ENCODE assay signal across 18 cellular contexts in genomic region chr1:17213433-17214148, GRCh38. TPM values are rescaled to one million over a fixed set of nuclear protein-coding genes. Genes with fewer than 3 reads are reported as not detected.
DNase-seq lines count a peak whose midpoint lies in the region; ATAC-seq, FAIRE-seq and TF ChIP-seq lines count a peak whose summit lies in the region.
"Had no signal": no experiment of that assay in that cellular context is flagged by ENCODE, and none has a peak within 500 bp of the region (broad histone marks: within the 10 kb centered on the region; RNA-seq: fewer than 3 reads in every experiment).

No MANE protein-coding gene starts in this region.

- no peaks in the 10 kb centered on the region for H3K27me3 Mint-ChIP-seq in mesothelial cell of epicardium (ENCODE audit: low read depth)

- H3K27ac Mint-ChIP-seq in mesothelial cell of epicardium, result peak overlapping the region; percentile 93
- H3K27ac Mint-ChIP-seq: memory B cell, T-cell had no signal

- H3K4me1 ChIP-seq in cardiac muscle cell (ENCODE audit: low read depth) (peaks cover 21% of the 10 kb centered on the region), heart right ventricle (peaks cover 0 to 14% (median 0%) of the 10 kb centered on the region in 9 donors), K562 (replicated peaks in 1 of 2; ENCODE audit: control insufficient read depth in 2 of 2, insufficient read depth in 2 of 2, low read length in 2 of 2) (peaks cover 0 to 7% of the 10 kb centered on the region in 2 experiments; a peak in 2 of 5 replicates)
- H3K4me1 ChIP-seq: colonic mucosa, uterus had no signal

- H3K36me3 Mint-ChIP-seq in mesothelial cell of epicardium, result no peaks in the 10 kb centered on the region
- H3K36me3 Mint-ChIP-seq: memory B cell, T-cell had no signal

- no peaks in the 10 kb centered on the region for H3K36me3 ChIP-seq in cardiac muscle cell
- H3K36me3 ChIP-seq in heart right ventricle, result no peaks in the 10 kb centered on the region
- no peaks in the 10 kb centered on the region for H3K36me3 ChIP-seq in K562 (ENCODE audit: control insufficient read depth, insufficient read depth, low read length)
- H3K36me3 ChIP-seq: colonic mucosa, uterus had no signal

- intact Hi-C loops in heart right ventricle (cut with DNase I), result no loop called here
- intact Hi-C loops in K562 (cut with micrococcal nuclease), result no loop called here

- no peak overlapping the region for H3K4me2 ChIP-seq in K562 (ENCODE audit: insufficient read depth, low read length)

- H3K9me3 ChIP-seq in cardiac muscle cell (ENCODE audit: low read depth) (no peaks in the 10 kb centered on the region), heart right ventricle (no peaks in the 10 kb centered on the region), K562 (replicated peaks; ENCODE audit: control insufficient read depth, insufficient read depth, low read depth, low read length) (no peaks in the 10 kb centered on the region)
- H3K9me3 ChIP-seq: colonic mucosa, uterus had no signal

- no peaks in the 10 kb centered on the region for H3K9me3 Mint-ChIP-seq in mesothelial cell of epicardium
- H3K9me3 Mint-ChIP-seq: CD4-positive, alpha-beta T cell; memory B cell; neural crest cell; T-cell had no signal

- POLR2A ChIA-PET in K562 (lab: Yijun Ruan, JAX), result interaction anchor here (0.6 kb wide), 1 partner anchor 9 kb away, joined by 3 read pairs; no protein-coding TSS in a partner anchor

- TF ChIP-seq EP300 in K562 (IDR thresholded peaks at IDR 0.05; ENCODE audit: low read length), result no peak

- H3K4me3 ChIP-seq in cardiac muscle cell (no peak overlapping the region), heart right ventricle (no peak overlapping the region), K562 (no peak overlapping the region)
- H3K4me3 ChIP-seq: colonic mucosa, uterus had no signal

- peak overlapping the region; percentile 35 for H3K4me3 Mint-ChIP-seq in mesothelial cell of epicardium
- H3K4me3 Mint-ChIP-seq: neural crest cell had no signal

- peaks cover 13% of the 10 kb centered on the region for H4K20me1 ChIP-seq in K562 (replicated peaks; ENCODE audit: control insufficient read depth, insufficient read depth, low read length)

- DNase-seq in cardiac muscle cell (ENCODE audit: low read depth in 1 of 2, low spot score in 1 of 2) (no peak), heart right ventricle (no peak), K562 (ENCODE audit: extremely low read depth in 1 of 4, low spot score in 3 of 4) (no peak), mesothelial cell of epicardium (ENCODE audit: low spot score in 2 of 2, unreplicated experiment in 2 of 2) (no peak), anterior cingulate cortex (lab: John Stamatoyannopoulos, UW) (no peak), RPMI8226 (no peak), NCI-H345 treated with DMSO at 0.1 percent for 48 hours (lab: John Stamatoyannopoulos, UW; ENCODE audit: unreplicated experiment) (no peak)
- DNase-seq: colonic mucosa, hippocampal formation, small intestine, uterus had no signal

- TF ChIP-seq CTCF in cardiac muscle cell (IDR thresholded peaks at IDR 0.05; ENCODE audit: low read depth, low read length), result no peak
- no peak for TF ChIP-seq CTCF in heart right ventricle (IDR thresholded peaks at IDR 0.05)
- TF ChIP-seq CTCF in K562 (IDR thresholded peaks at IDR 0.05 in 2 of 3, conservative IDR thresholded peaks at IDR 0.05 in 1 of 3; ENCODE audit: insufficient read depth in 2 of 3, low read depth in 1 of 3, low read length in 3 of 3), result no peak
- TF ChIP-seq CTCF in mesothelial cell of epicardium (IDR thresholded peaks at IDR 0.05; ENCODE audit: unreplicated experiment), result no peak

- no peaks in the 10 kb centered on the region for H3K9me1 ChIP-seq in K562 (ENCODE audit: control insufficient read depth, insufficient read depth, low read length)

- no peak for TF ChIP-seq POLR2A in K562 (conservative IDR thresholded peaks at IDR 0.05)

- H2AFZ ChIP-seq in K562 (ENCODE audit: low read depth, low read length), result no peak overlapping the region

- H3K9ac ChIP-seq in K562 (ENCODE audit: insufficient read depth in 1 of 2, low read depth in 2 of 2, low read length in 2 of 2), result no peak overlapping the region

- no TSS peak for BruUV-seq in K562 (replicated peaks; lab: Mats Ljungman, UMichigan)

- peak overlapping the region; percentile 79 for H3K27ac ChIP-seq in cardiac muscle cell
- no peak overlapping the region for H3K27ac ChIP-seq in heart right ventricle
- H3K27ac ChIP-seq in K562 (ENCODE audit: extremely low read depth, low read depth, low read length), result no peak overlapping the region
- H3K27ac ChIP-seq: colonic mucosa, uterus had no signal

- no peak for ATAC-seq in heart right ventricle
- no peak for ATAC-seq in K562
- ATAC-seq in HG03469 (IDR thresholded peaks at IDR 0.05; ENCODE audit: unreplicated experiment), result no peak

- 61 to 62% methylated on average over 16 of the region's 16 CpGs for WGBS in heart right ventricle, 2 donors
- 1% methylated on average over 16 of the region's 16 CpGs for WGBS in K562 (ENCODE audit: insufficient coverage, low coverage, missing lambda C conversion rate)

- no peak for FAIRE-seq in K562 (lab: Jason Lieb, UNC)
- FAIRE-seq: small intestine had no signal

- TF ChIP-seq RAD21 in K562 (CRISPR knock-in tag; conservative IDR thresholded peaks at IDR 0.05 in 1 of 2, IDR thresholded peaks at IDR 0.05 in 1 of 2), result no peak

- H3K27me3 ChIP-seq in cardiac muscle cell, result no peaks in the 10 kb centered on the region
- peaks cover 0 to 82% (median 58%) of the 10 kb centered on the region in 7 donors for H3K27me3 ChIP-seq in heart right ventricle
- H3K27me3 ChIP-seq in K562 (ENCODE audit: control insufficient read depth in 2 of 2, insufficient read depth in 2 of 2, low read length in 2 of 2), result peaks cover 28 to 70% of the 10 kb centered on the region in 2 experiments
- H3K27me3 ChIP-seq: colonic mucosa, uterus had no signal

- in situ Hi-C loops in K562 (cut with MboI), result no loop called here

- CTCF ChIA-PET in K562 (lab: Yijun Ruan, JAX; ENCODE audit: low intra/inter-chr PET ratio), result no interaction called here

- peaks cover 55% of the 10 kb centered on the region for H3K4me1 Mint-ChIP-seq in mesothelial cell of epicardium

- no peaks in the 10 kb centered on the region for H3K79me2 ChIP-seq in K562 (ENCODE audit: control insufficient read depth, insufficient read depth, low read length)

TF ChIP-seq in K562, 482 proteins besides CTCF, POLR2A, EP300 and RAD21:
- peak; percentile 68 for TF ChIP-seq RFX1 (IDR thresholded peaks at IDR 0.05)
- TF ChIP-seq BHLHE40 (IDR thresholded peaks at IDR 0.05; ENCODE audit: low read length), result peak; percentile 50
- no peak for TF ChIP-seq SMARCA5 (IDR thresholded peaks at IDR 0.05)

RNA-seq across cellular contexts. Expression of gene PADI1, which starts 8.7 kb away (rescaled TPM):
- total RNA-seq in cardiac muscle cell (1.3 and 1.7 TPM in 2 replicates), heart right ventricle (not detected), K562 (2014; rRNA removed) (not detected in 2 replicates), K562 (2014; rRNA removed; fragmentation: Illumina TruSeq; extraction: Trizol) (not detected in 2 replicates), K562 (2015; rRNA removed; fragmentation: Illumina TruSeq; extraction: Trizol) (not detected in 2 replicates), K562 (2021) (not detected in 2 replicates), mesothelial cell of epicardium (0.09 TPM in 1 of 3 replicates, not detected in the others)
- polyA plus RNA-seq in cardiac muscle cell (4.9 and 6.7 TPM in 2 replicates), heart right ventricle (under 1 TPM in 1 of 2 donors, not detected in 1; 0.01 TPM), K562 (2011; rRNA removed) (not detected in 2 replicates), K562 (2014; fragmentation: Illumina TruSeq; extraction: Trizol) (not detected in 2 replicates), K562 (2014; fragmentation: Nextera tagmentation; extraction: Ambion mirVana) (not detected), K562 (2014; rRNA removed) (not detected in 2 replicates)
- not detected in 2 replicates for total RNA-seq in K562 (2011; cell fraction: chromatin; rRNA removed; ENCODE audit: low replicate concordance)
- total RNA-seq in K562 (2011; cell fraction: nucleolus; rRNA removed), result not detected in 2 replicates
- total RNA-seq in K562 (2011; cell fraction: nucleoplasm; rRNA removed), result not detected in 2 replicates
- not detected in 2 replicates for polyA plus RNA-seq in K562 (2011; cell fraction: cytosol; rRNA removed)
- not detected in 2 replicates for polyA plus RNA-seq in K562 (2011; cell fraction: nucleus; rRNA removed)
- polyA plus RNA-seq in K562 (2012), result 0.03 TPM in 1 of 2 replicates, not detected in the other
- not detected in 2 replicates for polyA minus RNA-seq in K562 (2011; rRNA and poly(A)+ RNA removed)
- not detected in 2 replicates for polyA minus RNA-seq in K562 (2011; cell fraction: cytosol; rRNA and poly(A)+ RNA removed)
- not detected in 2 replicates for polyA minus RNA-seq in K562 (2011; cell fraction: nucleus; rRNA and poly(A)+ RNA removed)
- total RNA-seq: CD4-positive, alpha-beta T cell; NCI-H460; neural crest cell; pulmonary artery endothelial cell; T-cell had no signal

RNA-seq across cellular contexts. Expression of gene PADI3, which starts 35.3 kb away (rescaled TPM):
- total RNA-seq in cardiac muscle cell (0.04 and 0.24 TPM in 2 replicates), heart right ventricle (not detected), K562 (2014; rRNA removed) (not detected in 2 replicates), K562 (2014; rRNA removed; fragmentation: Illumina TruSeq; extraction: Trizol) (not detected in 2 replicates), K562 (2015; rRNA removed; fragmentation: Illumina TruSeq; extraction: Trizol) (not detected in 2 replicates), K562 (2021) (not detected in 2 replicates), mesothelial cell of epicardium (0.07 TPM in 1 of 3 replicates, not detected in the others)
- polyA plus RNA-seq in cardiac muscle cell (1.3 TPM in 1 of 2 replicates, not detected in the other), heart right ventricle (not detected), K562 (2011; rRNA removed) (not detected in 2 replicates), K562 (2014; fragmentation: Illumina TruSeq; extraction: Trizol) (not detected in 2 replicates), K562 (2014; fragmentation: Nextera tagmentation; extraction: Ambion mirVana) (not detected), K562 (2014; rRNA removed) (not detected in 2 replicates)
- not detected in 2 replicates for total RNA-seq in K562 (2011; cell fraction: chromatin; rRNA removed; ENCODE audit: low replicate concordance)
- total RNA-seq in K562 (2011; cell fraction: nucleolus; rRNA removed), result not detected in 2 replicates
- total RNA-seq in K562 (2011; cell fraction: nucleoplasm; rRNA removed), result not detected in 2 replicates
- polyA plus RNA-seq in K562 (2011; cell fraction: cytosol; rRNA removed), result not detected in 2 replicates
- not detected in 2 replicates for polyA plus RNA-seq in K562 (2011; cell fraction: nucleus; rRNA removed)
- 0.06 TPM in 1 of 2 replicates, not detected in the other for polyA plus RNA-seq in K562 (2012)
- not detected in 2 replicates for polyA minus RNA-seq in K562 (2011; rRNA and poly(A)+ RNA removed)
- polyA minus RNA-seq in K562 (2011; cell fraction: cytosol; rRNA and poly(A)+ RNA removed), result not detected in 2 replicates
- not detected in 2 replicates for polyA minus RNA-seq in K562 (2011; cell fraction: nucleus; rRNA and poly(A)+ RNA removed)
- total RNA-seq: CD4-positive, alpha-beta T cell; NCI-H460; neural crest cell; pulmonary artery endothelial cell; T-cell; uterus had no signal
